Comparison of ENCODE assay signal across 8 cellular contexts in genomic region chr14:53306926-53307325, GRCh38.
DNase-seq lines count a peak whose midpoint lies in the region; ATAC-seq lines count a peak whose summit lies in the region.

No MANE protein-coding gene starts in this region.

- H3K36me3 ChIP-seq in trophoblast cell (ENCODE audit: control insufficient read depth in 1 of 2, insufficient read depth in 2 of 2, low read length in 2 of 2) = no peaks in the 10 kb centered on the region

- H3K9me3 ChIP-seq in trophoblast cell (ENCODE audit: insufficient read depth, low read depth, low read length) = no peaks in the 10 kb centered on the region

- H3K4me3 ChIP-seq in trophoblast cell (ENCODE audit: low read depth, low read length) = no peak overlapping the region

- H3K4me1 ChIP-seq in trophoblast cell (ENCODE audit: control insufficient read depth in 1 of 2, insufficient read depth in 2 of 2, low read length in 2 of 2) = no peaks in the 10 kb centered on the region

- H2AFZ ChIP-seq in trophoblast cell (ENCODE audit: insufficient read depth, low read length, poor library complexity) = no peak overlapping the region

- intact Hi-C loops in head of caudate nucleus (cut with DNase I) = loop anchor here (5.0 kb wide), 1 partner anchor 485 kb away; no protein-coding TSS in a partner anchor

- H3K79me2 ChIP-seq in trophoblast cell (ENCODE audit: control insufficient read depth, insufficient read depth, low read length, poor library complexity) = no peaks in the 10 kb centered on the region

- no peaks in the 10 kb centered on the region for H3K79me1 ChIP-seq in trophoblast cell (ENCODE audit: low read length)

- H4K12ac ChIP-seq in trophoblast cell (ENCODE audit: low read depth, low read length) = no peak overlapping the region

- no peaks in the 10 kb centered on the region for H3K27me3 ChIP-seq in trophoblast cell (ENCODE audit: insufficient read depth, low read length)

- H4K91ac ChIP-seq in trophoblast cell (ENCODE audit: low read depth, low read length) = no peak overlapping the region

- no peak overlapping the region for H3K9ac ChIP-seq in trophoblast cell (ENCODE audit: low read length)

- H2BK12ac ChIP-seq in trophoblast cell (ENCODE audit: low read length) = no peak overlapping the region

- no peak overlapping the region for H2BK120ac ChIP-seq in trophoblast cell (ENCODE audit: insufficient read depth, low read length, poor library complexity)

- H3K18ac ChIP-seq in trophoblast cell (ENCODE audit: low read length) = no peak overlapping the region

- no peak overlapping the region for H3K27ac ChIP-seq in trophoblast cell (ENCODE audit: low read depth, low read length)

- H3K14ac ChIP-seq in trophoblast cell (ENCODE audit: low read length) = no peak overlapping the region

- ATAC-seq in GM18873 (IDR thresholded peaks at IDR 0.05; ENCODE audit: low FRiP score, unreplicated experiment) = no peak

- no peak overlapping the region for H3K4me2 ChIP-seq in trophoblast cell (ENCODE audit: low read length)

- DNase-seq in C1 segment of cervical spinal cord (lab: John Stamatoyannopoulos, UW) (peak in 12 of 14 donors; percentile 55 to 86 (median 74)), SW480 (ENCODE audit: low spot score) (peak; percentile 40), head of caudate nucleus (peak; percentile 12 to 94 (median 77)), trophoblast cell (no peak), NCI-H1105 (lab: John Stamatoyannopoulos, UW) (no peak), HuH-7 (ENCODE audit: low spot score) (no peak)
- DNase-seq in stimulated activated naive CD4-positive, alpha-beta T cell (lab: John Stamatoyannopoulos, UW) = no peak

- no CpG with 5 or more reads among the region's 4 CpGs for WGBS in trophoblast cell (ENCODE audit: extremely low coverage, insufficient coverage, insufficient read length)

- no peak overlapping the region for H4K8ac ChIP-seq in trophoblast cell (ENCODE audit: low read depth, low read length)

- no peak overlapping the region for H2BK5ac ChIP-seq in trophoblast cell (ENCODE audit: low read depth, low read length, poor library complexity)

- peak overlapping the region; percentile 83 for H3K23ac ChIP-seq in trophoblast cell (ENCODE audit: low read length)

- no peak overlapping the region for H2AK5ac ChIP-seq in trophoblast cell (ENCODE audit: low read length)

- no peak overlapping the region for H3K4ac ChIP-seq in trophoblast cell (ENCODE audit: low read depth, low read length)

Comparison
In these comparisons a context has a peak if more than half of its experiments do, and no peak if none do; other contexts are left out.
1. DNase-seq: peak in C1 segment of cervical spinal cord (12 of 14), SW480 (single experiment) and head of caudate nucleus (42 of 42); none in trophoblast cell (0 of 2), NCI-H1105 (single experiment), HuH-7 (single experiment) and stimulated activated naive CD4-positive, alpha-beta T cell (0 of 6).